Comparison of ENCODE assay signal across 18 cellular contexts in genomic region chr6:15207923-15208322, GRCh38. TPM values are rescaled to one million over a fixed set of nuclear protein-coding genes. Genes with fewer than 3 reads are reported as not detected.
DNase-seq lines count a peak whose midpoint lies in the region; ATAC-seq, FAIRE-seq and TF ChIP-seq lines count a peak whose summit lies in the region.
"Had no signal": no experiment of that assay in that cellular context is flagged by ENCODE, and none has a peak within 500 bp of the region (broad histone marks: within the 10 kb centered on the region; RNA-seq: fewer than 3 reads in every experiment).

No MANE protein-coding gene starts in this region.

- H3K4me2 ChIP-seq in astrocyte (ENCODE audit: low read length) = peak overlapping the region; percentile 19

- no peak for TF ChIP-seq CTCF in astrocyte (IDR thresholded peaks at IDR 0.05; ENCODE audit: insufficient read depth, low read depth, low read length)

- no peak for ATAC-seq in HG02759 (IDR thresholded peaks at IDR 0.05; ENCODE audit: unreplicated experiment)
- ATAC-seq in HG03457 (IDR thresholded peaks at IDR 0.05; ENCODE audit: unreplicated experiment) = no peak
- ATAC-seq: left colon had no signal

- peaks cover 2% of the 10 kb centered on the region for H3K36me3 Mint-ChIP-seq in astrocyte (ENCODE audit: low read depth, unreplicated experiment)

- no peak overlapping the region for H3K9ac ChIP-seq in astrocyte (ENCODE audit: low read length)

- H3K27me3 ChIP-seq in astrocyte (ENCODE audit: insufficient read depth, low read length) = no peaks in the 10 kb centered on the region
- H3K27me3 ChIP-seq: adrenal gland, Peyer's patch had no signal

- peaks cover 15% of the 10 kb centered on the region for H3K4me1 Mint-ChIP-seq in astrocyte (ENCODE audit: low read depth, unreplicated experiment)

- no peaks in the 10 kb centered on the region for H3K9me3 ChIP-seq in astrocyte (ENCODE audit: insufficient read depth, low read depth, low read length)
- H3K9me3 ChIP-seq: adrenal gland, Peyer's patch, prostate gland, thoracic aorta had no signal

- no peak overlapping the region for H3K27ac Mint-ChIP-seq in astrocyte (ENCODE audit: unreplicated experiment)

- H3K9me3 Mint-ChIP-seq in astrocyte (ENCODE audit: unreplicated experiment) = no peaks in the 10 kb centered on the region

- H3K79me2 ChIP-seq in astrocyte (ENCODE audit: insufficient read depth, low read length) = no peaks in the 10 kb centered on the region

- H3K36me3 ChIP-seq in astrocyte (ENCODE audit: insufficient read depth, low read length) = no peaks in the 10 kb centered on the region
- H3K36me3 ChIP-seq: adrenal gland, Peyer's patch, prostate gland, thoracic aorta had no signal

- H4K20me1 ChIP-seq in astrocyte (ENCODE audit: insufficient read depth, low read length) = no peaks in the 10 kb centered on the region

- H3K27me3 Mint-ChIP-seq in astrocyte (ENCODE audit: low read depth, unreplicated experiment) = no peaks in the 10 kb centered on the region

- no peak overlapping the region for H3K4me3 Mint-ChIP-seq in astrocyte (ENCODE audit: unreplicated experiment)

- H3K27ac ChIP-seq in astrocyte (ENCODE audit: low read depth, low read length) = no peak overlapping the region
- H3K27ac ChIP-seq: adrenal gland, Peyer's patch, prostate gland, thoracic aorta had no signal

- no peak for FAIRE-seq in astrocyte (lab: Jason Lieb, UNC)
- FAIRE-seq: frontal cortex had no signal

- no peak overlapping the region for H3K4me3 ChIP-seq in astrocyte (ENCODE audit: insufficient read depth, low read depth, low read length)
- H3K4me3 ChIP-seq: adrenal gland, Peyer's patch, prostate gland, thoracic aorta had no signal

- no peaks in the 10 kb centered on the region for H3K4me1 ChIP-seq in astrocyte (ENCODE audit: insufficient read depth, low read length)
- H3K4me1 ChIP-seq: adrenal gland, Peyer's patch, prostate gland had no signal

- peak; percentile 26 for DNase-seq in AG08395 (ENCODE audit: low spot score)
- DNase-seq in HCEC 1CT = peak; percentile 58
- peak; percentile 70 for DNase-seq in astrocyte (ENCODE audit: low read depth)
- DNase-seq in iPS DF 19.7 (ENCODE audit: low read depth, low spot score) = peak; percentile 90
- DNase-seq in amniotic stem cell (lab: John Stamatoyannopoulos, UW) = no peak
- no peak for DNase-seq in NCI-H345 treated with DMSO at 0.1 percent for 48 hours (lab: John Stamatoyannopoulos, UW; ENCODE audit: unreplicated experiment)
- DNase-seq: activated T-cell treated with anti-CD3 and anti-CD28 coated beads, Interleukin-2, amount 50 U/mL, for 1 hour; adrenal gland; left colon; NCI-H1436 treated with DMSO at 0.1 percent for 48 hours; NCI-H510A; Peyer's patch; T-helper 1 cell had no signal

- no peak overlapping the region for H2AFZ ChIP-seq in astrocyte (ENCODE audit: low read depth, low read length)

RNA-seq across cellular contexts. Expression of gene JARID2, which starts 37.9 kb away (rescaled TPM):
- total RNA-seq in astrocyte = 23.3 and 24.2 TPM in 2 replicates

Comparison
In these comparisons a context has a peak if more than half of its experiments do, and no peak if none do; other contexts are left out.
1. DNase-seq: peak in AG08395 (single experiment), HCEC 1CT (single experiment), astrocyte (single experiment) and iPS DF 19.7 (single experiment); none in amniotic stem cell (single experiment) and NCI-H345 treated with DMSO at 0.1 percent for 48 hours (single experiment).